ENCODE assay signal across 1 cellular context in the genomic region with DNA sequence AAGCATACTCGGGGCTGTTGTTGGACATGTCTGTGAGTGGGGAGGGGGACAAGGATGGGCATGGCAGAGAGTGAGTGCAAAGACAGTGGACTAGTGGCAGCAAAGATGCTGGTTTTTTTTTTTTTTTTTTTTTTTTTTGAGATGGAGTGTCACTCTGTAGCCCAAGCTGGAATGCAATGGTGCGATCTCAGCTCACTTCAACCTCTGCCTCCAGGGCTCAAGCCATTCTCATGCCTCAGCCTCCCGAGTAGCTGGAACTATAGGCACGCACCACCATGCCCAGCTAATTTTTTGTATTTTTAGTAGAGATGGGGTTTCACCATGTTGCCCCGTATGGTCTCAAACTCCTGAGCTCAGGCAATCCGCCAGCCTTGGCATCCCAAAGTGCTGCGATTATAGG. TPM values are rescaled to one million over a fixed set of nuclear protein-coding genes. Genes with fewer than 3 reads are reported as not detected.
"Had no signal": no experiment of that assay in that cellular context is flagged by ENCODE, and none has a peak within 500 bp of the region (broad histone marks: within the 10 kb centered on the region; RNA-seq: fewer than 3 reads in every experiment).

No MANE protein-coding gene starts in this region.

RNA-seq across cellular contexts. Expression of gene CHRNE, which starts 45.6 kb away (rescaled TPM):
- total RNA-seq: RPMI7951 had no signal
